Comparison of ENCODE assay signal across 7 cellular contexts in the genomic region with DNA sequence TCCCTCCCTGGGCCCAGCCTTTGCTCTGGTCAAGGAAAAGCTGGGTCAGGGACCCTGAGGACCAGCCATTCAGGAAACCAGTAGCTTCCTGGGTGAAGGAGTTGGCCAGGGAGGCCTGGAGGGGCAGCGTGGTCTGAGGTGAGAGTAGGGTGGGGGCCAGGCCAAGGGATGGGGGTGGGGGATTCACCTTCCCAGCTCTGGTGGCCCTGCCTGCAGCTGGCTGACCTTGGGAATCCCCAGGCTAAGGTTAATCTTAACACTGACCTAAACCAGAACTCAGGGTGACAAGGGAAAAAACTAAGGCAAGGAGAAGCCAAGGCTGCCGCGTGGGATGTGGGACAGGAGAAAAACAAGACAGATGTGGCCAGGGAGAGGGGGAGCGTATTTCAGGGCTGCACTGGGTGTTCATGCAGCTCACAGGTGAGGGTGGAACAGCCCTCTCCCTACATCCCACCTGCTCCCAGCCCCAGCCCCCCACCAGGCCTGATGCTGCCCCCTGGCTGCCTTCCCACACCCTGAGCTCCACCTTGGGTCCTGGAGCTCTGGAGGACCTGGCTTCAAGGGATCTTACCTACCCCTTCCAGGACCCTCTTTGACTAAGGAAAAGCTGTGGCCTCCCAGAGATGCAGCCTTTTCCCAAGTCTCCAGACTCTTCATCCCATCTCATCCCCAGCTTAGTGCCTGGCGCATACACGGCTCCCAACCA.
A peak's percentile ranks its signal among the peaks of the same experiment; 100 is the strongest.
DNase-seq lines count a peak whose midpoint lies in the region; ATAC-seq, FAIRE-seq and TF ChIP-seq lines count a peak whose summit lies in the region.
"Not testable (repeated sequence)": the region's sequence is repeated elsewhere in the genome, so short reads cannot be mapped to it uniquely, and the experiment has no call there.

No MANE protein-coding gene starts in this region.

- WGBS in K562 (ENCODE audit: insufficient coverage, low coverage, missing lambda C conversion rate) = no CpG with 5 or more reads among the region's 6 CpGs

- TF ChIP-seq POLR2A in GM12892 (IDR thresholded peaks at IDR 0.05; ENCODE audit: low read depth, low read length); K562 (conservative IDR thresholded peaks at IDR 0.05); endothelial cell of umbilical vein (IDR thresholded peaks at IDR 0.05; ENCODE audit: low read depth, low read length): not testable (repeated sequence)

- not testable (repeated sequence) for H3K36me3 Mint-ChIP-seq in GM23338 (ENCODE audit: low read depth); activated CD8-positive, alpha-beta T cell treated with anti-CD3 and anti-CD28 coated beads for 36 hours (ENCODE audit: low read depth)

- CTCF ChIA-PET in activated CD8-positive, alpha-beta T cell treated with anti-CD3 and anti-CD28 coated beads for 36 hours (lab: Charles Lee); K562 (lab: Yijun Ruan, JAX; ENCODE audit: low intra/inter-chr PET ratio); endothelial cell of umbilical vein (lab: Charles Lee): not testable (repeated sequence)

- peak; percentile 94 for ATAC-seq in GM23338
- peak; percentile 39 for ATAC-seq in activated CD8-positive, alpha-beta T cell treated with anti-CD3 and anti-CD28 coated beads for 36 hours
- ATAC-seq in K562 = peak; percentile 69

- not testable (repeated sequence) for H3K27me3 ChIP-seq in GM23338 (ENCODE audit: insufficient read depth); K562 (ENCODE audit: control insufficient read depth in 2 of 2, insufficient read depth in 2 of 2, low read length in 2 of 2); endothelial cell of umbilical vein (ENCODE audit: control insufficient read depth in 2 of 2, insufficient read depth in 2 of 2, low read length in 2 of 2)

- in situ Hi-C loops in K562 (cut with MboI) = loop anchor here (5.0 kb wide), 1 partner anchor 1834 kb away; no protein-coding TSS in a partner anchor

- not testable (repeated sequence) for H3K9ac ChIP-seq in K562 (ENCODE audit: insufficient read depth in 1 of 2, low read depth in 2 of 2, low read length in 2 of 2); endothelial cell of umbilical vein (replicated peaks; ENCODE audit: extremely low read depth, insufficient read depth, low read length)

- not testable (repeated sequence) for H3K27ac ChIP-seq in GM23338 (ENCODE audit: low read depth); K562 (ENCODE audit: extremely low read depth, low read depth, low read length); endothelial cell of umbilical vein (ENCODE audit: insufficient read depth, low read depth, low read length)

- not testable (repeated sequence) for BruUV-seq in K562 (replicated peaks; lab: Mats Ljungman, UMichigan); endothelial cell of umbilical vein (replicated peaks; lab: Mats Ljungman, UMichigan)

- not testable (repeated sequence) for TF ChIP-seq EP300 in K562 (IDR thresholded peaks at IDR 0.05; ENCODE audit: low read length)

- not testable (repeated sequence) for H2AFZ ChIP-seq in GM23338; K562 (ENCODE audit: low read depth, low read length); endothelial cell of umbilical vein (ENCODE audit: low read depth, low read length)

- not testable (repeated sequence) for H3K4me2 ChIP-seq in GM23338; K562 (ENCODE audit: insufficient read depth, low read length); endothelial cell of umbilical vein (ENCODE audit: insufficient read depth, low read length)

- H3K9me3 Mint-ChIP-seq in GM23338; activated CD8-positive, alpha-beta T cell treated with anti-CD3 and anti-CD28 coated beads for 36 hours: not testable (repeated sequence)

- not testable (repeated sequence) for H3F3A ChIP-seq in GM23338 (replicated peaks; ENCODE audit: low read depth)

- intact Hi-C loops in activated CD8-positive, alpha-beta T cell treated with anti-CD3 and anti-CD28 coated beads for 36 hours (cut with micrococcal nuclease); K562 (cut with micrococcal nuclease); endothelial cell of umbilical vein (cut with micrococcal nuclease): not testable (repeated sequence)

- H3K9me2 ChIP-seq in GM23338 (ENCODE audit: insufficient read depth) = not testable (repeated sequence)

- H4K20me1 ChIP-seq in GM23338 (replicated peaks; ENCODE audit: insufficient read depth); K562 (replicated peaks; ENCODE audit: control insufficient read depth, insufficient read depth, low read length); endothelial cell of umbilical vein (replicated peaks; ENCODE audit: control insufficient read depth, extremely low read depth, insufficient read depth, low read length): not testable (repeated sequence)

- not testable (repeated sequence) for H3K36me3 ChIP-seq in GM23338 (ENCODE audit: insufficient read depth); K562 (ENCODE audit: control insufficient read depth, insufficient read depth, low read length); endothelial cell of umbilical vein (ENCODE audit: control insufficient read depth in 2 of 2, extremely low read depth in 1 of 2, insufficient read depth in 2 of 2, low read length in 2 of 2)

- H3K27ac Mint-ChIP-seq in GM23338; activated CD8-positive, alpha-beta T cell treated with anti-CD3 and anti-CD28 coated beads for 36 hours: not testable (repeated sequence)

- H3K27me3 Mint-ChIP-seq in GM23338 (ENCODE audit: insufficient read depth, low read depth, poor library complexity) = peaks cover 11% of the 10 kb centered on the region
- H3K27me3 Mint-ChIP-seq in activated CD8-positive, alpha-beta T cell treated with anti-CD3 and anti-CD28 coated beads for 36 hours = not testable (repeated sequence)

- not testable (repeated sequence) for H3K4me1 Mint-ChIP-seq in GM23338; activated CD8-positive, alpha-beta T cell treated with anti-CD3 and anti-CD28 coated beads for 36 hours (ENCODE audit: low read depth)

- not testable (repeated sequence) for H3K4me3 Mint-ChIP-seq in GM23338; activated CD8-positive, alpha-beta T cell treated with anti-CD3 and anti-CD28 coated beads for 36 hours

- H3K9me1 ChIP-seq in K562 (ENCODE audit: control insufficient read depth, insufficient read depth, low read length); endothelial cell of umbilical vein (replicated peaks; ENCODE audit: control insufficient read depth, extremely low read depth, insufficient read depth, low read length): not testable (repeated sequence)

- POLR2A ChIA-PET in activated CD8-positive, alpha-beta T cell treated with anti-CD3 and anti-CD28 coated beads for 36 hours (lab: Charles Lee); endothelial cell of umbilical vein (lab: Charles Lee): not testable (repeated sequence)
- POLR2A ChIA-PET in K562 (lab: Yijun Ruan, JAX) = interaction anchor here (0.6 kb wide), 1 partner anchor 11 kb away, joined by 3 read pairs; no protein-coding TSS in a partner anchor

- dilution Hi-C loops in endothelial cell of umbilical vein (cut with MboI; ENCODE audit: extremely low pct_ligation_motif_present, low sequenced_read_pairs) = not testable (repeated sequence)

- not testable (repeated sequence) for H3K4me1 ChIP-seq in GM23338 (ENCODE audit: insufficient read depth); K562 (replicated peaks in 1 of 2; ENCODE audit: control insufficient read depth in 2 of 2, insufficient read depth in 2 of 2, low read length in 2 of 2); endothelial cell of umbilical vein (ENCODE audit: control insufficient read depth, extremely low read depth, insufficient read depth, low read length)

- H3K79me2 ChIP-seq in GM23338 (replicated peaks; ENCODE audit: insufficient read depth); K562 (ENCODE audit: control insufficient read depth, insufficient read depth, low read length); endothelial cell of umbilical vein (ENCODE audit: control insufficient read depth, insufficient read depth, low read length): not testable (repeated sequence)

- peak; percentile 96 for FAIRE-seq in GM12892 (lab: Jason Lieb, UNC)
- FAIRE-seq in K562 (lab: Jason Lieb, UNC) = not testable (repeated sequence)
- peak; percentile 12 for FAIRE-seq in endothelial cell of umbilical vein (lab: Jason Lieb, UNC)
- FAIRE-seq in urothelium cell line (lab: Jason Lieb, UNC) = peak; percentile 99

- not testable (repeated sequence) for TF ChIP-seq RAD21 in K562 (CRISPR knock-in tag; conservative IDR thresholded peaks at IDR 0.05 in 1 of 2, IDR thresholded peaks at IDR 0.05 in 1 of 2)

- not testable (repeated sequence) for H3K4me3 ChIP-seq in GM23338; K562; endothelial cell of umbilical vein (replicated peaks in 1 of 3; ENCODE audit: insufficient read depth in 1 of 3, low read depth in 1 of 3, low read length in 3 of 3)

- not testable (repeated sequence) for DNase-seq in GM12892 (ENCODE audit: insufficient read length); GM23338 (ENCODE audit: low spot score); activated CD8-positive, alpha-beta T cell treated with anti-CD3 and anti-CD28 coated beads for 36 hours; K562 (ENCODE audit: extremely low read depth in 1 of 4, low spot score in 3 of 4); endothelial cell of umbilical vein (ENCODE audit: low read depth, low spot score); urothelium cell line (ENCODE audit: low spot score)
- peak; percentile 81 for DNase-seq in mesenteric fat pad (ENCODE audit: low spot score)

- TF ChIP-seq CTCF in GM23338 (conservative IDR thresholded peaks at IDR 0.05; ENCODE audit: low read depth in 2 of 2); activated CD8-positive, alpha-beta T cell treated with anti-CD3 and anti-CD28 coated beads for 36 hours (IDR thresholded peaks at IDR 0.05); K562 (IDR thresholded peaks at IDR 0.05 in 2 of 3, conservative IDR thresholded peaks at IDR 0.05 in 1 of 3; ENCODE audit: insufficient read depth in 2 of 3, low read depth in 1 of 3, low read length in 3 of 3); endothelial cell of umbilical vein (IDR thresholded peaks at IDR 0.05; ENCODE audit: extremely low read depth in 1 of 2, insufficient read depth in 1 of 2, low read depth in 1 of 2, low read length in 2 of 2): not testable (repeated sequence)

- not testable (repeated sequence) for H3K9me3 ChIP-seq in K562 (replicated peaks; ENCODE audit: control insufficient read depth, insufficient read depth, low read depth, low read length); endothelial cell of umbilical vein (replicated peaks; ENCODE audit: control insufficient read depth, insufficient read depth, low read length)

Comparison
In these comparisons a context has a peak if more than half of its experiments do, and no peak if none do; other contexts are left out.
1. ATAC-seq: peak in every context shown above with its lines; median percentile 94 in GM23338; 69 in K562; 39 in activated CD8-positive, alpha-beta T cell treated with anti-CD3 and anti-CD28 coated beads for 36 hours.